8 cellular contexts compared by ENCODE assay signal in the genomic region with DNA sequence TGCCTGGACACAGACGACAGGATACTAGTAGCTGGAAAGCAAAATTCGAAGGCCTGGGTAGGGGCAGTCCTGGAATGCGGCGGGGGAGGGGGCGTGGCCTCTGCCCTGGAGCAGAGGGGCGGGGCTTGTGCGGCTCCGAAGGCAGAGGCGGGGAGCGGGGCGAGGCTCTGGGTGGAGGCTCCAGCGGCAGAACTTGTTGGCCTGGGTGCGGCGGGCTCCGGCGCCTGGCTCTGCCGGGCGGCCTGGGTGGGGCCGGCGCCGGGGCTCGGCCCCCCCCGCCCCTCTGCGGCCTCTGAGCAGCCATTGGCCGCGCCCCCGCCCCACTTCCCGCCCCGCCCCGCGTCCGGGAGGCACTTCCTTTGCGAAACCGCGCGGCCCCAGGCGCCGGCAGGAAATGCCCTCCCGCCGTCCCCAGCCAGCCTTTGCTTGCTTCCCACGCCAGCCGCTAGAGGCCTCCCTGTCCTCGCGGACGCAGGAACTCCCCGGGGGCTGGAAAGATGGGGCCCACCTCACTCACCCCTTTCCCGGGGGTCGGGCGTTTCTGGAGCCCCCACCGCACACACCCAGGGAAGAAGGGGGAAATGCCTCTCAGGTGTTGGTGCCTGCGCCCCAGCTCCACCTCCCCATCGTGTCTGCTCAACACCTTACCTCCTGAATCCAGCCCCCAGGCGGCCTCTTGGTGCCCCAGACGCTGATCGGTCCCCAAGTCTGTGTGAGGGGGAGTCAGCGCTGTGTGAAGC. TPM values are rescaled to one million over a fixed set of nuclear protein-coding genes. Genes with fewer than 3 reads are reported as not detected.
A peak's percentile ranks its signal among the peaks of the same experiment; 100 is the strongest.
DNase-seq lines count a peak whose midpoint lies in the region; ATAC-seq and TF ChIP-seq lines count a peak whose summit lies in the region.

No MANE protein-coding gene starts in this region.

- H3K9me3 ChIP-seq in left ventricle myocardium inferior (replicated peaks) (no peaks in the 10 kb centered on the region), psoas muscle (no peaks in the 10 kb centered on the region)

- intact Hi-C loops in left ventricle myocardium inferior (cut with micrococcal nuclease) (no loop called here), psoas muscle (cut with DNase I) (loop anchor here (2.0 to 10.0 kb wide), 5 partner anchors 58 to 258 kb away; a partner anchor contains a TSS)

- DNase-seq in NCI-H146 treated with DMSO at 0.1 percent for 48 hours (lab: John Stamatoyannopoulos, UW; ENCODE audit: unreplicated experiment) (peak; percentile 78), T-cell (peak; percentile 80 to 98 (median 88)), amniotic stem cell (lab: John Stamatoyannopoulos, UW) (peak; percentile 99), left ventricle myocardium inferior (peak; percentile 98), psoas muscle (peak; percentile 98 to 99)

- peaks cover 62% of the 10 kb centered on the region for H3K4me1 ChIP-seq in left ventricle myocardium inferior
- peaks cover 26% of the 10 kb centered on the region for H3K4me1 ChIP-seq in psoas muscle
- H3K4me1 ChIP-seq in urinary bladder (ENCODE audit: insufficient read depth), result no peaks in the 10 kb centered on the region

- H3K27me3 ChIP-seq in left ventricle myocardium inferior (ENCODE audit: low read depth) (no peaks in the 10 kb centered on the region), psoas muscle (ENCODE audit: insufficient read depth in 3 of 3, low read length in 2 of 3) (no peaks in the 10 kb centered on the region)

- H3K4me3 Mint-ChIP-seq in T-cell, result peak overlapping the region; percentile 78 to 95 (median 79)

- 1% methylated on average over 15 to 56 of the region's 56 CpGs for WGBS in psoas muscle, 3 donors
- WGBS in urinary bladder, result under 1% methylated on average over 56 of the region's 56 CpGs

- H3K36me3 ChIP-seq in left ventricle myocardium inferior (peaks cover 40% of the 10 kb centered on the region), psoas muscle (ENCODE audit: insufficient read depth in 1 of 2, low read depth in 1 of 2) (peaks cover 0 to 41% of the 10 kb centered on the region in 2 donors), urinary bladder (ENCODE audit: insufficient read depth) (no peaks in the 10 kb centered on the region)

- peaks cover 49 to 57% (median 56%) of the 10 kb centered on the region in 3 donors for H3K4me1 Mint-ChIP-seq in T-cell

- no peaks in the 10 kb centered on the region for H3K9me3 Mint-ChIP-seq in T-cell

- H3K4me3 ChIP-seq in left ventricle myocardium inferior, result peak overlapping the region; percentile 68
- H3K4me3 ChIP-seq in psoas muscle, result peak overlapping the region; percentile 60
- peak overlapping the region; percentile 29 for H3K4me3 ChIP-seq in urinary bladder (ENCODE audit: low read depth, low read length)

- peaks cover 13% of the 10 kb centered on the region for H3K36me3 Mint-ChIP-seq in T-cell

- CTCF ChIA-PET in T-cell (lab: Charles Lee), result interaction anchor here (0.9 to 1.4 kb wide), 7 partner anchors 10 to 161 kb away, joined by 3 to 8 read pairs (median 4); a partner anchor contains a TSS

- POLR2A ChIA-PET in T-cell (lab: Charles Lee), result interaction anchor here in 1 of 2 donors (0.6 kb wide), 1 partner anchor 128 kb away, joined by 4 read pairs; no protein-coding TSS in a partner anchor

- H3K27ac ChIP-seq in left ventricle myocardium inferior (replicated peaks) (peak overlapping the region; percentile 95), psoas muscle (peak overlapping the region; percentile 74), urinary bladder (ENCODE audit: low read depth) (peak overlapping the region; percentile 81)

- ATAC-seq in GM18498 (IDR thresholded peaks at IDR 0.05; ENCODE audit: unreplicated experiment) (peak; percentile 87), HG02885 (IDR thresholded peaks at IDR 0.05; ENCODE audit: poor library complexity, unreplicated experiment) (peak; percentile 89), T-cell (replicated peaks in 1 of 4) (peak; percentile 76 to 80 (median 80)), psoas muscle (peak; percentile 86 to 89 (median 88))

- TF ChIP-seq CTCF in left ventricle myocardium inferior (IDR thresholded peaks at IDR 0.05; ENCODE audit: borderline replicate concordance) (peak; percentile 83), psoas muscle (IDR thresholded peaks at IDR 0.05) (peak; percentile 71)

- H3K27me3 Mint-ChIP-seq in T-cell, result no peaks in the 10 kb centered on the region

- H3K27ac Mint-ChIP-seq in T-cell, result peak overlapping the region; percentile 87 to 91

RNA-seq across cellular contexts. Expression of a gene that starts 6.7 kb away (rescaled TPM):
- total RNA-seq in T-cell (100 to 1,000 TPM; 105 to 200 (median 195) TPM), left ventricle myocardium inferior (81.5 TPM), psoas muscle (10 to 100 TPM; 57.2 to 73.0 (median 63.9) TPM), urinary bladder (66.2 TPM)
- polyA plus RNA-seq in psoas muscle (10 to 100 TPM; 55.6 to 62.9 (median 57.4) TPM), urinary bladder (179 TPM)

RNA-seq across cellular contexts. Expression of a gene that starts 12.5 kb away (rescaled TPM):
- total RNA-seq in T-cell, result under 1 TPM; 0.23 to 0.67 (median 0.51) TPM
- not detected for total RNA-seq in left ventricle myocardium inferior
- not detected for total RNA-seq in psoas muscle
- polyA plus RNA-seq in psoas muscle, result under 1 TPM; 0.08 to 0.10 (median 0.10) TPM
- total RNA-seq in urinary bladder, result not detected
- polyA plus RNA-seq in urinary bladder, result 0.08 TPM

RNA-seq across cellular contexts. Expression of a gene that starts 24.3 kb away (rescaled TPM):
- total RNA-seq in T-cell, result 1 to 10 TPM in 1 of 5 donors, under 1 TPM in 4; 0.40 to 1.2 (median 0.79) TPM
- total RNA-seq in left ventricle myocardium inferior, result 6.4 TPM
- total RNA-seq in psoas muscle, result 1 to 10 TPM; 2.1 to 3.9 (median 2.8) TPM
- polyA plus RNA-seq in psoas muscle, result 1 to 10 TPM in 2 of 3 donors, under 1 TPM in 1; 0.96 to 2.2 (median 1.9) TPM
- 1.7 TPM for total RNA-seq in urinary bladder
- polyA plus RNA-seq in urinary bladder, result 19.7 TPM

RNA-seq across cellular contexts. Expression of a gene that starts 49.7 kb away (rescaled TPM):
- total RNA-seq in T-cell (not detected), left ventricle myocardium inferior (not detected), psoas muscle (not detected), urinary bladder (not detected)
- polyA plus RNA-seq in psoas muscle (not detected), urinary bladder (not detected)

Comparison
In these comparisons a context has a peak if more than half of its experiments do, and no peak if none do; other contexts are left out.
1. Peak in every context shown above with its lines: DNase-seq, ATAC-seq, H3K4me3 ChIP-seq and H3K27ac ChIP-seq.